2 cellular contexts compared by ENCODE assay signal in genomic region chr16:75007443-75007842, GRCh38.
TF ChIP-seq lines count a peak whose summit lies in the region.

No MANE protein-coding gene starts in this region.

TF ChIP-seq in GM23338, 12 proteins besides CTCF, POLR2A, EP300 and RAD21 (continued from another document):
- TF ChIP-seq ETS1 (IDR thresholded peaks at IDR 0.05) = no peak
- TF ChIP-seq STAT1 (IDR thresholded peaks at IDR 0.05; ENCODE audit: unreplicated experiment) = no peak
- TF ChIP-seq REST (IDR thresholded peaks at IDR 0.05; ENCODE audit: unreplicated experiment) = no peak
- no peak for TF ChIP-seq ZNF331 (CRISPR knock-in tag; IDR thresholded peaks at IDR 0.05; ENCODE audit: low read depth)
- TF ChIP-seq EZH2phosphoT487 (IDR thresholded peaks at IDR 0.05; ENCODE audit: unreplicated experiment) = no peak
- TF ChIP-seq JUNB (IDR thresholded peaks at IDR 0.05; ENCODE audit: unreplicated experiment) = no peak
- TF ChIP-seq ZNF462 (CRISPR knock-in tag; IDR thresholded peaks at IDR 0.05) = no peak
- TF ChIP-seq CREB1 (CRISPR knock-in tag; IDR thresholded peaks at IDR 0.05; ENCODE audit: low read depth) = no peak
- no peak for TF ChIP-seq POLR2AphosphoS5 (IDR thresholded peaks at IDR 0.05; ENCODE audit: low read depth)

TF ChIP-seq in WTC11, 78 proteins besides CTCF, POLR2A, EP300 and RAD21 (continued from another document):
- TF ChIP-seq NFYB (CRISPR knock-in tag; conservative IDR thresholded peaks at IDR 0.05; ENCODE audit: low read depth) = no peak
- TF ChIP-seq RORB (CRISPR knock-in tag; IDR thresholded peaks at IDR 0.05) = no peak
- no peak for TF ChIP-seq E2F5 (CRISPR knock-in tag; IDR thresholded peaks at IDR 0.05)
- no peak for TF ChIP-seq ZSCAN18 (CRISPR knock-in tag; IDR thresholded peaks at IDR 0.05)
- no peak for TF ChIP-seq JAZF1 (CRISPR knock-in tag; IDR thresholded peaks at IDR 0.05)
- TF ChIP-seq HMGXB4 (CRISPR knock-in tag; IDR thresholded peaks at IDR 0.05) = no peak
- TF ChIP-seq ZBTB21 (CRISPR knock-in tag; IDR thresholded peaks at IDR 0.05; ENCODE audit: borderline replicate concordance) = no peak
- no peak for TF ChIP-seq ATF2 (CRISPR knock-in tag; IDR thresholded peaks at IDR 0.05; ENCODE audit: borderline replicate concordance, low read depth)
- TF ChIP-seq ZNF121 (CRISPR knock-in tag; IDR thresholded peaks at IDR 0.05) = no peak
- TF ChIP-seq NR2C2 (CRISPR knock-in tag; IDR thresholded peaks at IDR 0.05) = no peak
- TF ChIP-seq SMAD3 (CRISPR knock-in tag; IDR thresholded peaks at IDR 0.05; ENCODE audit: borderline replicate concordance) = no peak
- TF ChIP-seq USF2 (CRISPR knock-in tag; IDR thresholded peaks at IDR 0.05) = no peak
- TF ChIP-seq FOXJ3 (CRISPR knock-in tag; IDR thresholded peaks at IDR 0.05; ENCODE audit: borderline replicate concordance) = no peak
